In genomic region chr20:6576721-6577120, GRCh38 we compare ENCODE assay signal across 16 cellular contexts.
DNase-seq lines count a peak whose midpoint lies in the region; TF ChIP-seq lines count a peak whose summit lies in the region.
"Had no signal": no experiment of that assay in that cellular context is flagged by ENCODE, and none has a peak within 500 bp of the region (broad histone marks: within the 10 kb centered on the region; RNA-seq: fewer than 3 reads in every experiment).

No MANE protein-coding gene starts in this region.

- CTCF ChIA-PET in HEK293T (lab: Yijun Ruan, JAX), result no interaction called here

- POLR2A ChIA-PET in HEK293T (lab: Yijun Ruan, JAX), result no interaction called here

- no peaks in the 10 kb centered on the region for H3K79me2 ChIP-seq in smooth muscle cell (ENCODE audit: low read depth)

- H3K4me3 ChIP-seq in choroid plexus epithelial cell (ENCODE audit: low read depth, low read length), result no peak overlapping the region
- no peak overlapping the region for H3K4me3 ChIP-seq in foreskin fibroblast (ENCODE audit: low read depth in 1 of 2, low read length in 2 of 2)
- H3K4me3 ChIP-seq in smooth muscle cell, result no peak overlapping the region
- H3K4me3 ChIP-seq: right lobe of liver, thyroid gland had no signal

- no peaks in the 10 kb centered on the region for H4K20me1 ChIP-seq in smooth muscle cell (ENCODE audit: low read depth)

- H3K27me3 ChIP-seq in smooth muscle cell (ENCODE audit: low read depth), result no peaks in the 10 kb centered on the region
- H3K27me3 ChIP-seq: right lobe of liver, thyroid gland had no signal

- 25% methylated on average over 3 of the region's 3 CpGs for WGBS in smooth muscle cell (ENCODE audit: low lambda C conversion rate)

- peak overlapping the region; percentile 40 for H3K27ac ChIP-seq in smooth muscle cell (ENCODE audit: low read depth)
- H3K27ac ChIP-seq: right lobe of liver, thyroid gland had no signal

- no peak overlapping the region for H3K9ac ChIP-seq in smooth muscle cell (ENCODE audit: low read depth)

- H3K4me2 ChIP-seq in smooth muscle cell, result peak overlapping the region; percentile 56

- TF ChIP-seq CTCF in choroid plexus epithelial cell (conservative IDR thresholded peaks at IDR 0.05; ENCODE audit: low read depth, low read length), result no peak
- TF ChIP-seq CTCF in foreskin fibroblast (IDR thresholded peaks at IDR 0.05; ENCODE audit: low read depth, low read length), result no peak
- TF ChIP-seq CTCF in smooth muscle cell (IDR thresholded peaks at IDR 0.05; ENCODE audit: borderline replicate concordance, insufficient read depth, poor library complexity, severe bottlenecking), result no peak

- H2AFZ ChIP-seq in smooth muscle cell (ENCODE audit: low read depth), result no peak overlapping the region

- DNase-seq in RPMI7951 (ENCODE audit: low read depth), result peak; percentile 38
- peak; percentile 55 for DNase-seq in choroid plexus epithelial cell (ENCODE audit: low read depth)
- peak; percentile 34 to 69 for DNase-seq in foreskin fibroblast
- no peak for DNase-seq in smooth muscle cell (lab: John Stamatoyannopoulos, UW; ENCODE audit: unreplicated experiment)
- DNase-seq in HEK293T (ENCODE audit: extremely low spot score), result no peak
- no peak for DNase-seq in NCI-H446 treated with DMSO at 0.1 percent for 48 hours (lab: John Stamatoyannopoulos, UW)
- DNase-seq in stimulated activated CD4-positive, alpha-beta T cell treated with anti-CD3 and anti-CD28 coated beads, Interleukin-15, amount 100 ng/mL, for 24 hours, result no peak
- DNase-seq: activated CD4-positive, alpha-beta memory T cell treated with anti-CD3 and anti-CD28 coated beads for 36 hours; activated effector memory CD4-positive, alpha-beta T cell treated with Interleukin-2 at 50 U/mL for 16 hours; activated naive CD8-positive, alpha-beta T cell treated with anti-CD3 and anti-CD28 coated beads, Interleukin-2, amount 10 ng/mL, durations not matched to agents 7 days and 5 days; NCI-H1105 treated with DMSO at 0.1 percent for 48 hours; nephron progenitor cell; right lobe of liver; SIG-M5; T-helper 1 cell; thyroid gland had no signal

- H3F3A ChIP-seq in smooth muscle cell (ENCODE audit: low read depth), result peaks cover 15% of the 10 kb centered on the region

- peaks cover 3% of the 10 kb centered on the region for H3K4me1 ChIP-seq in smooth muscle cell (ENCODE audit: low read depth)
- H3K4me1 ChIP-seq: right lobe of liver had no signal

- H3K36me3 ChIP-seq in smooth muscle cell (ENCODE audit: low read depth), result no peaks in the 10 kb centered on the region
- H3K36me3 ChIP-seq: right lobe of liver, thyroid gland had no signal

- H3K9me3 ChIP-seq in smooth muscle cell (replicated peaks; ENCODE audit: low read depth), result no peaks in the 10 kb centered on the region
- H3K9me3 ChIP-seq: right lobe of liver, thyroid gland had no signal

TF ChIP-seq in HEK293T, 16 proteins besides CTCF, POLR2A, EP300 and RAD21:
- TF ChIP-seq ARNT (IDR thresholded peaks at IDR 0.05) (no peak), SP1 (IDR thresholded peaks at IDR 0.05) (no peak), FOXM1 (IDR thresholded peaks at IDR 0.05; ENCODE audit: borderline replicate concordance) (no peak), HDGF (IDR thresholded peaks at IDR 0.05; ENCODE audit: borderline replicate concordance) (no peak), SUZ12 (IDR thresholded peaks at IDR 0.05) (no peak), L3MBTL2 (conservative IDR thresholded peaks at IDR 0.05) (no peak), NFRKB (IDR thresholded peaks at IDR 0.05) (no peak), BHLHE40 (IDR thresholded peaks at IDR 0.05; ENCODE audit: borderline replicate concordance) (no peak), FOXA1 (IDR thresholded peaks at IDR 0.05) (no peak), LEF1 (IDR thresholded peaks at IDR 0.05; ENCODE audit: borderline replicate concordance) (no peak), TARDBP (IDR thresholded peaks at IDR 0.05) (no peak), CTBP1 (IDR thresholded peaks at IDR 0.05; ENCODE audit: borderline replicate concordance) (no peak), ZNF384 (IDR thresholded peaks at IDR 0.05) (no peak), ELF4 (IDR thresholded peaks at IDR 0.05) (no peak), FOXK2 (IDR thresholded peaks at IDR 0.05) (no peak)
- TF ChIP-seq, protein P1, sequence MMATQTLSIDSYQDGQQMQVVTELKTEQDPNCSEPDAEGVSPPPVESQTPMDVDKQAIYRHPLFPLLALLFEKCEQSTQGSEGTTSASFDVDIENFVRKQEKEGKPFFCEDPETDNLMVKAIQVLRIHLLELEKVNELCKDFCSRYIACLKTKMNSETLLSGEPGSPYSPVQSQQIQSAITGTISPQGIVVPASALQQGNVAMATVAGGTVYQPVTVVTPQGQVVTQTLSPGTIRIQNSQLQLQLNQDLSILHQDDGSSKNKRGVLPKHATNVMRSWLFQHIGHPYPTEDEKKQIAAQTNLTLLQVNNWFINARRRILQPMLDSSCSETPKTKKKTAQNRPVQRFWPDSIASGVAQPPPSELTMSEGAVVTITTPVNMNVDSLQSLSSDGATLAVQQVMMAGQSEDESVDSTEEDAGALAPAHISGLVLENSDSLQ (IDR thresholded peaks at IDR 0.05), result no peak

Comparison
In these comparisons a context has a peak if more than half of its experiments do, and no peak if none do; other contexts are left out.
1. DNase-seq: peak in RPMI7951 (single experiment), choroid plexus epithelial cell (single experiment) and foreskin fibroblast (2 of 2); none in smooth muscle cell (single experiment), HEK293T (single experiment), NCI-H446 treated with DMSO at 0.1 percent for 48 hours (single experiment) and stimulated activated CD4-positive, alpha-beta T cell treated with anti-CD3 and anti-CD28 coated beads, Interleukin-15, amount 100 ng/mL, for 24 hours (single experiment).